8 cellular contexts compared by ENCODE assay signal in genomic region chr10:71753091-71753959, GRCh38.
A peak's percentile ranks its signal among the peaks of the same experiment; 100 is the strongest.
DNase-seq lines count a peak whose midpoint lies in the region; ATAC-seq and TF ChIP-seq lines count a peak whose summit lies in the region.

No MANE protein-coding gene starts in this region.

- H3K9me2 ChIP-seq in Loucy (replicated peaks; ENCODE audit: low read depth, low read length) = no peaks in the 10 kb centered on the region

- no peaks in the 10 kb centered on the region for H3K79me2 ChIP-seq in Loucy (ENCODE audit: insufficient read depth, low read length)

- no peak for ATAC-seq in activated CD4-positive, CD25-positive, alpha-beta regulatory T cell treated with anti-CD3 and anti-CD28 coated beads, Interleukin-2, amount 50 U/mL, for 24 hours
- ATAC-seq in GM21390 (IDR thresholded peaks at IDR 0.05; ENCODE audit: unreplicated experiment) (no peak), GM21737 (IDR thresholded peaks at IDR 0.05; ENCODE audit: unreplicated experiment) (no peak)

- H3K9ac ChIP-seq in BLaER1 (no peak overlapping the region), Loucy (ENCODE audit: low read depth, low read length, poor library complexity, severe bottlenecking) (peak overlapping the region; percentile 13), mucosa of rectum (ENCODE audit: low read depth in 1 of 2, low read length in 2 of 2) (peak overlapping the region; percentile 17 to 35)

- no peaks in the 10 kb centered on the region for H3K9me3 ChIP-seq in BLaER1
- H3K9me3 ChIP-seq in Loucy (ENCODE audit: insufficient read depth, low read depth, low read length) = no peaks in the 10 kb centered on the region
- no peaks in the 10 kb centered on the region for H3K9me3 ChIP-seq in mucosa of rectum (ENCODE audit: control insufficient read depth in 2 of 2, low read length in 2 of 2)

- H2AFZ ChIP-seq in Loucy (ENCODE audit: low read length) = no peak overlapping the region

- no peaks in the 10 kb centered on the region for H3K36me3 ChIP-seq in BLaER1
- H3K36me3 ChIP-seq in Loucy (ENCODE audit: insufficient read depth, low read length) = no peaks in the 10 kb centered on the region
- H3K36me3 ChIP-seq in mucosa of rectum (ENCODE audit: control insufficient read depth in 2 of 2, insufficient read depth in 2 of 2, low read length in 2 of 2) = peaks cover 26 to 35% of the 10 kb centered on the region in 2 donors

- H4K20me1 ChIP-seq in BLaER1 = no peaks in the 10 kb centered on the region
- no peaks in the 10 kb centered on the region for H4K20me1 ChIP-seq in Loucy (ENCODE audit: insufficient read depth, low read length, poor library complexity, severe bottlenecking)

- DNase-seq in NK-92 (lab: John Stamatoyannopoulos, UW; ENCODE audit: unreplicated experiment) = no peak

- peak overlapping the region; percentile 95 for H3K4me2 ChIP-seq in BLaER1
- peak overlapping the region; percentile 10 for H3K4me2 ChIP-seq in Loucy (ENCODE audit: low read depth, low read length, poor library complexity, severe bottlenecking)

- H3K4me3 ChIP-seq in BLaER1 (no peak overlapping the region), Loucy (ENCODE audit: low read length, poor library complexity, severe bottlenecking) (no peak overlapping the region), mucosa of rectum (ENCODE audit: low read length in 2 of 2) (no peak overlapping the region)

- H3K27me3 ChIP-seq in BLaER1 (peaks cover 3% of the 10 kb centered on the region; the same call in 1 of the 2 replicates), Loucy (ENCODE audit: insufficient read depth, low read length, poor library complexity, severe bottlenecking) (no peaks in the 10 kb centered on the region), mucosa of rectum (ENCODE audit: control insufficient read depth in 2 of 2, insufficient read depth in 2 of 2, low read length in 2 of 2) (no peaks in the 10 kb centered on the region)

- peaks cover 9% of the 10 kb centered on the region for H3F3A ChIP-seq in Loucy (ENCODE audit: low read depth)

- H3K4me1 ChIP-seq in BLaER1 = peaks cover 95% of the 10 kb centered on the region
- peaks cover 81% of the 10 kb centered on the region for H3K4me1 ChIP-seq in Loucy (ENCODE audit: insufficient read depth, low read length, poor library complexity, severe bottlenecking)
- H3K4me1 ChIP-seq in mucosa of rectum (ENCODE audit: control insufficient read depth in 2 of 2, insufficient read depth in 2 of 2, low read length in 2 of 2) = peaks cover 51 to 53% of the 10 kb centered on the region in 2 donors

- no peak for TF ChIP-seq CTCF in Loucy (conservative IDR thresholded peaks at IDR 0.05; ENCODE audit: low read length)

- no peak overlapping the region for H3K27ac ChIP-seq in BLaER1
- H3K27ac ChIP-seq in angular gyrus (ENCODE audit: low read depth, low read length) = peak overlapping the region; percentile 73
- H3K27ac ChIP-seq in mucosa of rectum (ENCODE audit: low read depth in 2 of 2, low read length in 2 of 2) = peak overlapping the region; percentile 49 to 75
